ENCODE assay signal across 18 cellular contexts in genomic region chr17:1912146-1912545, GRCh38.
A peak's percentile ranks its signal among the peaks of the same experiment; 100 is the strongest.
DNase-seq lines count a peak whose midpoint lies in the region; ATAC-seq, FAIRE-seq and TF ChIP-seq lines count a peak whose summit lies in the region.
"Had no signal": no experiment of that assay in that cellular context is flagged by ENCODE, and none has a peak within 500 bp of the region (broad histone marks: within the 10 kb centered on the region; RNA-seq: fewer than 3 reads in every experiment).

No MANE protein-coding gene starts in this region.

- no peak for FAIRE-seq in kidney (lab: Jason Lieb, UNC)
- FAIRE-seq: GM12891, GM18507, H54 had no signal

- no peaks in the 10 kb centered on the region for H4K20me1 ChIP-seq in osteoblast (ENCODE audit: insufficient read depth, low read length)
- no peaks in the 10 kb centered on the region for H4K20me1 ChIP-seq in smooth muscle cell (ENCODE audit: low read depth)

- WGBS in smooth muscle cell (ENCODE audit: low lambda C conversion rate), result 50% methylated on average over 7 of the region's 7 CpGs

- H2AFZ ChIP-seq in osteoblast (ENCODE audit: low read length), result no peak overlapping the region
- no peak overlapping the region for H2AFZ ChIP-seq in smooth muscle cell (ENCODE audit: low read depth)

- TF ChIP-seq CTCF in kidney (IDR thresholded peaks at IDR 0.05; ENCODE audit: borderline replicate concordance, extremely low read depth, insufficient read depth), result no peak
- no peak for TF ChIP-seq CTCF in osteoblast (IDR thresholded peaks at IDR 0.05; ENCODE audit: extremely low read depth, low read depth, low read length)
- TF ChIP-seq CTCF in smooth muscle cell (IDR thresholded peaks at IDR 0.05; ENCODE audit: borderline replicate concordance, insufficient read depth, poor library complexity, severe bottlenecking), result no peak

- H3K4me2 ChIP-seq in osteoblast (ENCODE audit: insufficient read depth, low read length) (no peak overlapping the region), smooth muscle cell (no peak overlapping the region)

- H3F3A ChIP-seq in smooth muscle cell (ENCODE audit: low read depth), result no peaks in the 10 kb centered on the region

- DNase-seq in ecto neural progenitor cell (ENCODE audit: low spot score), result peak; percentile 44
- peak; percentile 50 for DNase-seq in kidney
- peak; percentile 58 for DNase-seq in osteoblast (ENCODE audit: insufficient read length, low spot score, missing footprints)
- no peak for DNase-seq in smooth muscle cell (lab: John Stamatoyannopoulos, UW; ENCODE audit: unreplicated experiment)
- DNase-seq in DMS114 treated with DMSO at 0.1 percent for 48 hours (lab: John Stamatoyannopoulos, UW; ENCODE audit: unreplicated experiment), result no peak
- DNase-seq: C1 segment of cervical spinal cord; Caco-2; CD4-positive, alpha-beta memory T cell; DMS79; EL; GF-D8; GOT3; HFFc6 had no signal

- H3K27me3 ChIP-seq in osteoblast (ENCODE audit: insufficient read depth, low read length) (peaks cover 66% of the 10 kb centered on the region), smooth muscle cell (ENCODE audit: low read depth) (peaks cover 58% of the 10 kb centered on the region)

- no peak overlapping the region for H3K27ac ChIP-seq in kidney (ENCODE audit: low read depth in 2 of 2, low read length in 2 of 2)
- H3K27ac ChIP-seq in osteoblast (ENCODE audit: low read depth, low read length), result no peak overlapping the region
- H3K27ac ChIP-seq in smooth muscle cell (ENCODE audit: low read depth), result no peak overlapping the region

- ATAC-seq in GM19395 (IDR thresholded peaks at IDR 0.05; ENCODE audit: unreplicated experiment), result no peak

- no peaks in the 10 kb centered on the region for H3K36me3 ChIP-seq in kidney (ENCODE audit: control insufficient read depth in 1 of 2, insufficient read depth in 2 of 2, low read length in 2 of 2)
- H3K36me3 ChIP-seq in osteoblast (ENCODE audit: insufficient read depth, low read length), result no peaks in the 10 kb centered on the region
- no peaks in the 10 kb centered on the region for H3K36me3 ChIP-seq in smooth muscle cell (ENCODE audit: low read depth)
- H3K36me3 ChIP-seq: HAP-1 had no signal

- H3K4me1 ChIP-seq in kidney (ENCODE audit: control insufficient read depth in 1 of 2, insufficient read depth in 1 of 2, low read depth in 1 of 2, low read length in 2 of 2), result peaks cover 9 to 11% of the 10 kb centered on the region in 2 donors
- peaks cover 9% of the 10 kb centered on the region for H3K4me1 ChIP-seq in osteoblast (ENCODE audit: insufficient read depth, low read length)
- H3K4me1 ChIP-seq in smooth muscle cell (ENCODE audit: low read depth), result peaks cover 23% of the 10 kb centered on the region

- H3K9me3 ChIP-seq in kidney (ENCODE audit: control insufficient read depth in 1 of 2, low read length in 2 of 2) (no peaks in the 10 kb centered on the region), osteoblast (ENCODE audit: low read depth, low read length) (no peaks in the 10 kb centered on the region), smooth muscle cell (replicated peaks; ENCODE audit: low read depth) (no peaks in the 10 kb centered on the region)
- H3K9me3 ChIP-seq: Caco-2, HAP-1 had no signal

- no peak overlapping the region for H3K9ac ChIP-seq in kidney (ENCODE audit: low read length in 2 of 2)
- no peak overlapping the region for H3K9ac ChIP-seq in smooth muscle cell (ENCODE audit: low read depth)

- intact Hi-C loops in kidney (cut with DNase I), result loop anchor here (5.0 kb wide), 1 partner anchor 115 kb away; the partner anchor contains the start of gene RTN4RL1

- H3K79me2 ChIP-seq in osteoblast (ENCODE audit: insufficient read depth, low read length) (no peaks in the 10 kb centered on the region), smooth muscle cell (ENCODE audit: low read depth) (no peaks in the 10 kb centered on the region)

- H3K4me3 ChIP-seq in kidney (ENCODE audit: low read length in 2 of 2) (no peak overlapping the region), osteoblast (ENCODE audit: insufficient read depth, low read length) (no peak overlapping the region), smooth muscle cell (no peak overlapping the region)
- H3K4me3 ChIP-seq: HAP-1 had no signal

Comparison
In these comparisons a context has a peak if more than half of its experiments do, and no peak if none do; other contexts are left out.
1. DNase-seq: peak in ecto neural progenitor cell (single experiment), kidney (single experiment) and osteoblast (single experiment); none in smooth muscle cell (single experiment) and DMS114 treated with DMSO at 0.1 percent for 48 hours (single experiment).